Comparison of ENCODE assay signal across 8 cellular contexts in genomic region chr19:49145485-49146407, GRCh38. TPM values are rescaled to one million over a fixed set of nuclear protein-coding genes. Genes with fewer than 3 reads are reported as not detected.
DNase-seq lines count a peak whose midpoint lies in the region; ATAC-seq and TF ChIP-seq lines count a peak whose summit lies in the region.

No MANE protein-coding gene starts in this region.

- 11% methylated on average over 31 of the region's 31 CpGs for WGBS in right cardiac atrium

- H3K36me3 Mint-ChIP-seq in IgD-negative memory B cell (no peaks in the 10 kb centered on the region), T-cell (no peaks in the 10 kb centered on the region)

- H3K36me3 ChIP-seq in vagina = no peaks in the 10 kb centered on the region

- peak overlapping the region in 1 of 4 donors; percentile 9 for H3K4me3 Mint-ChIP-seq in IgD-negative memory B cell
- no peak overlapping the region for H3K4me3 Mint-ChIP-seq in T-cell

- peak; percentile 77 for DNase-seq in COLO829 (ENCODE audit: low spot score)
- peak; percentile 44 to 79 (median 69) for DNase-seq in T-cell
- DNase-seq in amygdala (lab: John Stamatoyannopoulos, UW) = peak in 54 of 56 donors; percentile 20 to 92 (median 68)
- DNase-seq in right cardiac atrium = peak; percentile 86 to 95 (median 94)
- peak; percentile 37 for DNase-seq in renal cortical epithelial cell (ENCODE audit: low read depth)
- no peak for DNase-seq in vagina (ENCODE audit: extremely low spot score in 2 of 2)

- H3K27ac ChIP-seq in right cardiac atrium (ENCODE audit: low read length) = no peak overlapping the region
- no peak overlapping the region for H3K27ac ChIP-seq in vagina

- H3K9me3 ChIP-seq in right cardiac atrium (ENCODE audit: control insufficient read depth, low read length) (no peaks in the 10 kb centered on the region), vagina (no peaks in the 10 kb centered on the region)

- peak; percentile 73 to 74 (median 74) for TF ChIP-seq CTCF in vagina (IDR thresholded peaks at IDR 0.05)

- ATAC-seq in T-cell (replicated peaks in 1 of 4) (peak; percentile 48 to 62 (median 58)), right cardiac atrium (peak; percentile 9 to 15), GM21825 (IDR thresholded peaks at IDR 0.05; ENCODE audit: unreplicated experiment) (no peak)

- CTCF ChIA-PET in T-cell (lab: Charles Lee) = interaction anchor here (0.7 to 2.6 kb wide), 4 partner anchors 18 to 948 kb away, joined by 3 to 7 read pairs (median 6); no protein-coding TSS in a partner anchor

- H3K4me1 Mint-ChIP-seq in IgD-negative memory B cell (peaks cover 12 to 17% (median 16%) of the 10 kb centered on the region in 3 donors), T-cell (peaks cover 37 to 52% (median 40%) of the 10 kb centered on the region in 3 donors)

- H3K9me3 Mint-ChIP-seq in IgD-negative memory B cell (peaks cover 0 to 3% (median 0%) of the 10 kb centered on the region in 3 donors), T-cell (no peaks in the 10 kb centered on the region)

- H3K27ac Mint-ChIP-seq in IgD-negative memory B cell (peak overlapping the region; percentile 5 to 27 (median 6)), T-cell (no peak overlapping the region)

- peaks cover 50% of the 10 kb centered on the region for H3K27me3 Mint-ChIP-seq in IgD-negative memory B cell
- H3K27me3 Mint-ChIP-seq in T-cell = peaks cover 44 to 60% of the 10 kb centered on the region in 2 donors

- H3K4me3 ChIP-seq in right cardiac atrium (ENCODE audit: low read length) (no peak overlapping the region), vagina (no peak overlapping the region)

- H3K27me3 ChIP-seq in right cardiac atrium (ENCODE audit: control insufficient read depth, insufficient read depth) = no peaks in the 10 kb centered on the region
- no peaks in the 10 kb centered on the region for H3K27me3 ChIP-seq in vagina

- POLR2A ChIA-PET in T-cell (lab: Charles Lee) = no interaction called here

- H3K4me1 ChIP-seq in right cardiac atrium (ENCODE audit: control insufficient read depth, insufficient read depth, low read length) (no peaks in the 10 kb centered on the region), vagina (peaks cover 46% of the 10 kb centered on the region)

- TF ChIP-seq POLR2A in vagina (IDR thresholded peaks at IDR 0.05) = no peak

- intact Hi-C loops in right cardiac atrium (cut with DNase I) = loop anchor here in 3 of 4 donors (5.0 to 10.0 kb wide), 2 partner anchors 48 to 51 kb away; no protein-coding TSS in a partner anchor
- intact Hi-C loops in vagina (cut with DNase I) = loop anchor here (5.0 to 10.0 kb wide), 2 partner anchors 48 to 151 kb away; partner anchors contain the start of genes GYS1 and RUVBL2

RNA-seq across cellular contexts. Expression of gene HRC, which starts 9.4 kb away (rescaled TPM):
- polyA plus RNA-seq in IgD-negative memory B cell (not detected), right cardiac atrium (712 TPM)
- total RNA-seq in T-cell (not detected), right cardiac atrium (100 to 1,000 TPM; 505 to 682 (median 577) TPM), renal cortical epithelial cell (not detected in 2 replicates), vagina (0.25 TPM)

RNA-seq across cellular contexts. Expression of gene TRPM4, which starts 11.8 kb away (rescaled TPM):
- polyA plus RNA-seq in IgD-negative memory B cell = not detected
- under 1 TPM in 3 of 5 donors, not detected in 2; 0.43 to 0.89 (median 0.50) TPM for total RNA-seq in T-cell
- 10 to 100 TPM; 28.3 to 36.4 (median 33.6) TPM for total RNA-seq in right cardiac atrium
- 32.5 TPM for polyA plus RNA-seq in right cardiac atrium
- 15.3 and 30.4 TPM in 2 replicates for total RNA-seq in renal cortical epithelial cell
- total RNA-seq in vagina = 22.8 TPM

RNA-seq across cellular contexts. Expression of gene PPFIA3, which starts 26.4 kb away (rescaled TPM):
- not detected for polyA plus RNA-seq in IgD-negative memory B cell
- 1 to 10 TPM; 3.8 to 4.7 (median 4.1) TPM for total RNA-seq in T-cell
- total RNA-seq in right cardiac atrium = 10 to 100 TPM in 3 of 4 donors, 1 to 10 TPM in 1; 9.5 to 11.9 (median 10.9) TPM
- 13.2 TPM for polyA plus RNA-seq in right cardiac atrium
- total RNA-seq in renal cortical epithelial cell = 2.6 and 3.6 TPM in 2 replicates
- 4.7 TPM for total RNA-seq in vagina

RNA-seq across cellular contexts. Expression of gene C19orf73, which starts 26.8 kb away (rescaled TPM):
- polyA plus RNA-seq in IgD-negative memory B cell = 2.6 TPM
- total RNA-seq in T-cell = 1 to 10 TPM; 2.1 to 3.7 (median 2.5) TPM
- 1 to 10 TPM; 1.2 to 2.1 (median 1.7) TPM for total RNA-seq in right cardiac atrium
- 3.3 TPM for polyA plus RNA-seq in right cardiac atrium
- 0.45 TPM in 1 of 2 replicates, not detected in the other for total RNA-seq in renal cortical epithelial cell
- total RNA-seq in vagina = not detected

RNA-seq across cellular contexts. Expression of gene LIN7B, which starts 31.6 kb away (rescaled TPM):
- polyA plus RNA-seq in IgD-negative memory B cell (8.3 TPM), right cardiac atrium (33.4 TPM)
- total RNA-seq in T-cell (10 to 100 TPM in 3 of 5 donors, 1 to 10 TPM in 2; 8.1 to 17.8 (median 12.9) TPM), right cardiac atrium (10 to 100 TPM; 18.0 to 23.6 (median 19.7) TPM), renal cortical epithelial cell (2.5 and 7.5 TPM in 2 replicates), vagina (23.8 TPM)

Comparison
In these comparisons a context has a peak if more than half of its experiments do, and no peak if none do; other contexts are left out.
1. DNase-seq: peak in COLO829 (single experiment), T-cell (34 of 34), amygdala (54 of 56), right cardiac atrium (3 of 3) and renal cortical epithelial cell (single experiment); none in vagina (0 of 2).
2. H3K27ac Mint-ChIP-seq: peak in IgD-negative memory B cell (3 of 3); none in T-cell (0 of 2).
3. RNA of gene HRC, which starts 9.4 kb away (total RNA-seq): 505 to 682 TPM in right cardiac atrium; 0.25 TPM in vagina (single experiment), not detected in T-cell and not detected in renal cortical epithelial cell; every median in the first group is over 100 times any median in the second.